In the genomic region with DNA sequence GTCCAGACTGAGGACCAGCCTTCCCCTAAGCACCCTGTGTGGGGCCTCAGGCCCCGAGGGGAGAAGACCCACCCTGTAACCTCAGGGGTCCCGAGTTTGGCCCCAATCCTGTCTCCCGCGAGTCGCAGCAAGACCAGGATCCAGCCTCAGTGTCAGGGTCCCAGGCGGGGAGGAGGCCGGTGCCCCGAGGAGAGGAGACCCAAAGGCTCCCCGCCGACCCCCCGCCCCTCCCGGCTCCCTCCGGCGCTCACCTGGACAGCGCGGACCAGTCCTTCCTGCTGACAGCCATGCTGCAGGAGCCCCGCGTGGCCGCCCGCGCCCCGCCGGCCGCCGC, we compare ENCODE assay signal across 1 cellular context.
TF ChIP-seq lines count a peak whose summit lies in the region.

A gene with protein sequence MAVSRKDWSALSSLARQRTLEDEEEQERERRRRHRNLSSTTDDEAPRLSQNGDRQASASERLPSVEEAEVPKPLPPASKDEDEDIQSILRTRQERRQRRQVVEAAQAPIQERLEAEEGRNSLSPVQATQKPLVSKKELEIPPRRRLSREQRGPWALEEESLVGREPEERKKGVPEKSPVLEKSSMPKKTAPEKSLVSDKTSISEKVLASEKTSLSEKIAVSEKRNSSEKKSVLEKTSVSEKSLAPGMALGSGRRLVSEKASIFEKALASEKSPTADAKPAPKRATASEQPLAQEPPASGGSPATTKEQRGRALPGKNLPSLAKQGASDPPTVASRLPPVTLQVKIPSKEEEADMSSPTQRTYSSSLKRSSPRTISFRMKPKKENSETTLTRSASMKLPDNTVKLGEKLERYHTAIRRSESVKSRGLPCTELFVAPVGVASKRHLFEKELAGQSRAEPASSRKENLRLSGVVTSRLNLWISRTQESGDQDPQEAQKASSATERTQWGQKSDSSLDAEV (minus strand): TSS at position 307 of the 334 bp plus-strand sequence. CDS start 18 bp downstream, at position 289.

TF ChIP-seq in HepG2, 621 proteins besides CTCF, POLR2A, EP300 and RAD21 (continued from another document):
- TF ChIP-seq, protein P1, sequence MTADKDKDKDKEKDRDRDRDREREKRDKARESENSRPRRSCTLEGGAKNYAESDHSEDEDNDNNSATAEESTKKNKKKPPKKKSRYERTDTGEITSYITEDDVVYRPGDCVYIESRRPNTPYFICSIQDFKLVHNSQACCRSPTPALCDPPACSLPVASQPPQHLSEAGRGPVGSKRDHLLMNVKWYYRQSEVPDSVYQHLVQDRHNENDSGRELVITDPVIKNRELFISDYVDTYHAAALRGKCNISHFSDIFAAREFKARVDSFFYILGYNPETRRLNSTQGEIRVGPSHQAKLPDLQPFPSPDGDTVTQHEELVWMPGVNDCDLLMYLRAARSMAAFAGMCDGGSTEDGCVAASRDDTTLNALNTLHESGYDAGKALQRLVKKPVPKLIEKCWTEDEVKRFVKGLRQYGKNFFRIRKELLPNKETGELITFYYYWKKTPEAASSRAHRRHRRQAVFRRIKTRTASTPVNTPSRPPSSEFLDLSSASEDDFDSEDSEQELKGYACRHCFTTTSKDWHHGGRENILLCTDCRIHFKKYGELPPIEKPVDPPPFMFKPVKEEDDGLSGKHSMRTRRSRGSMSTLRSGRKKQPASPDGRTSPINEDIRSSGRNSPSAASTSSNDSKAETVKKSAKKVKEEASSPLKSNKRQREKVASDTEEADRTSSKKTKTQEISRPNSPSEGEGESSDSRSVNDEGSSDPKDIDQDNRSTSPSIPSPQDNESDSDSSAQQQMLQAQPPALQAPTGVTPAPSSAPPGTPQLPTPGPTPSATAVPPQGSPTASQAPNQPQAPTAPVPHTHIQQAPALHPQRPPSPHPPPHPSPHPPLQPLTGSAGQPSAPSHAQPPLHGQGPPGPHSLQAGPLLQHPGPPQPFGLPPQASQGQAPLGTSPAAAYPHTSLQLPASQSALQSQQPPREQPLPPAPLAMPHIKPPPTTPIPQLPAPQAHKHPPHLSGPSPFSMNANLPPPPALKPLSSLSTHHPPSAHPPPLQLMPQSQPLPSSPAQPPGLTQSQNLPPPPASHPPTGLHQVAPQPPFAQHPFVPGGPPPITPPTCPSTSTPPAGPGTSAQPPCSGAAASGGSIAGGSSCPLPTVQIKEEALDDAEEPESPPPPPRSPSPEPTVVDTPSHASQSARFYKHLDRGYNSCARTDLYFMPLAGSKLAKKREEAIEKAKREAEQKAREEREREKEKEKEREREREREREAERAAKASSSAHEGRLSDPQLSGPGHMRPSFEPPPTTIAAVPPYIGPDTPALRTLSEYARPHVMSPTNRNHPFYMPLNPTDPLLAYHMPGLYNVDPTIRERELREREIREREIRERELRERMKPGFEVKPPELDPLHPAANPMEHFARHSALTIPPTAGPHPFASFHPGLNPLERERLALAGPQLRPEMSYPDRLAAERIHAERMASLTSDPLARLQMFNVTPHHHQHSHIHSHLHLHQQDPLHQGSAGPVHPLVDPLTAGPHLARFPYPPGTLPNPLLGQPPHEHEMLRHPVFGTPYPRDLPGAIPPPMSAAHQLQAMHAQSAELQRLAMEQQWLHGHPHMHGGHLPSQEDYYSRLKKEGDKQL (CRISPR knock-in tag; IDR thresholded peaks at IDR 0.05; ENCODE audit: low read depth) = no peak
- TF ChIP-seq MED13 (CRISPR knock-in tag; IDR thresholded peaks at IDR 0.05) (0 out of 2 replicates have a peak, but pooled peaks have one; percentile 6), NFIB (CRISPR knock-in tag; IDR thresholded peaks at IDR 0.05; ENCODE audit: borderline replicate concordance) (no peak), ZNF816 (CRISPR knock-in tag; IDR thresholded peaks at IDR 0.05; ENCODE audit: borderline replicate concordance) (no peak), MAFF (IDR thresholded peaks at IDR 0.05; ENCODE audit: low read depth, low read length) (no peak), ZNF335 (CRISPR knock-in tag; IDR thresholded peaks at IDR 0.05) (no peak), ZC3H4 (CRISPR knock-in tag; IDR thresholded peaks at IDR 0.05; ENCODE audit: borderline replicate concordance) (no peak), LCORL (IDR thresholded peaks at IDR 0.05) (no peak), LCORL (CRISPR knock-in tag; IDR thresholded peaks at IDR 0.05) (no peak; the same call in 1 of the 2 replicates), MXI1 (IDR thresholded peaks at IDR 0.05; ENCODE audit: borderline replicate concordance, low read depth, low read length) (no peak), HMGA1 (CRISPR knock-in tag; conservative IDR thresholded peaks at IDR 0.05) (no peak), ZMYM3 (CRISPR knock-in tag; IDR thresholded peaks at IDR 0.05) (no peak), SETDB1 (CRISPR knock-in tag; IDR thresholded peaks at IDR 0.05; ENCODE audit: borderline replicate concordance) (0 out of 2 replicates have a peak, but pooled peaks have one; percentile 16), SOX6 (IDR thresholded peaks at IDR 0.05) (no peak), SOX6 (CRISPR knock-in tag; IDR thresholded peaks at IDR 0.05) (no peak), KLF12 (CRISPR knock-in tag; IDR thresholded peaks at IDR 0.05; ENCODE audit: borderline replicate concordance) (peak; percentile 4; the same call in 1 of the 2 replicates), ZNF766 (CRISPR knock-in tag; IDR thresholded peaks at IDR 0.05; ENCODE audit: borderline replicate concordance) (peak; percentile 2; the same call in 1 of the 2 replicates), JARID2 (CRISPR knock-in tag; IDR thresholded peaks at IDR 0.05; ENCODE audit: insufficient replicate concordance) (no peak), ZNF883 (CRISPR knock-in tag; IDR thresholded peaks at IDR 0.05; ENCODE audit: not compliant biosample characterization) (peak; percentile 2), THAP11 (CRISPR knock-in tag; IDR thresholded peaks at IDR 0.05) (no peak), AGO1 (IDR thresholded peaks at IDR 0.05; ENCODE audit: low read depth, low read length, poor library complexity, severe bottlenecking) (no peak), ZNF781 (CRISPR knock-in tag; IDR thresholded peaks at IDR 0.05; ENCODE audit: borderline replicate concordance, not compliant biosample characterization) (no peak), ELF4 (CRISPR knock-in tag; IDR thresholded peaks at IDR 0.05; ENCODE audit: borderline replicate concordance) (no peak), TBX2 (CRISPR knock-in tag; IDR thresholded peaks at IDR 0.05; ENCODE audit: borderline replicate concordance) (no peak), DNMT1 (CRISPR knock-in tag; IDR thresholded peaks at IDR 0.05) (no peak), HDAC1 (CRISPR knock-in tag; IDR thresholded peaks at IDR 0.05) (no peak; the same call in 1 of the 2 replicates), ZNF589 (CRISPR knock-in tag; conservative IDR thresholded peaks at IDR 0.05) (no peak), TCF12 (IDR thresholded peaks at IDR 0.05) (no peak), TCF12 (CRISPR knock-in tag; IDR thresholded peaks at IDR 0.05) (no peak), ZBTB8A (CRISPR knock-in tag; IDR thresholded peaks at IDR 0.05; ENCODE audit: borderline replicate concordance, low read depth) (no peak), SRF (IDR thresholded peaks at IDR 0.05; ENCODE audit: low read depth, low read length) (no peak), MXD4 (CRISPR knock-in tag; IDR thresholded peaks at IDR 0.05) (peak; percentile 73; the same call in 1 of the 2 replicates), ZNF615 (CRISPR knock-in tag; IDR thresholded peaks at IDR 0.05; ENCODE audit: borderline replicate concordance) (no peak), ARNTL (CRISPR knock-in tag; IDR thresholded peaks at IDR 0.05) (no peak)
- TF ChIP-seq, protein P2, sequence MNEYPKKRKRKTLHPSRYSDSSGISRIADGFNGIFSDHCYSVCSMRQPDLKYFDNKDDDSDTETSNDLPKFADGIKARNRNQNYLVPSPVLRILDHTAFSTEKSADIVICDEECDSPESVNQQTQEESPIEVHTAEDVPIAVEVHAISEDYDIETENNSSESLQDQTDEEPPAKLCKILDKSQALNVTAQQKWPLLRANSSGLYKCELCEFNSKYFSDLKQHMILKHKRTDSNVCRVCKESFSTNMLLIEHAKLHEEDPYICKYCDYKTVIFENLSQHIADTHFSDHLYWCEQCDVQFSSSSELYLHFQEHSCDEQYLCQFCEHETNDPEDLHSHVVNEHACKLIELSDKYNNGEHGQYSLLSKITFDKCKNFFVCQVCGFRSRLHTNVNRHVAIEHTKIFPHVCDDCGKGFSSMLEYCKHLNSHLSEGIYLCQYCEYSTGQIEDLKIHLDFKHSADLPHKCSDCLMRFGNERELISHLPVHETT (CRISPR knock-in tag; conservative IDR thresholded peaks at IDR 0.05) = no peak
- TF ChIP-seq, protein P3, sequence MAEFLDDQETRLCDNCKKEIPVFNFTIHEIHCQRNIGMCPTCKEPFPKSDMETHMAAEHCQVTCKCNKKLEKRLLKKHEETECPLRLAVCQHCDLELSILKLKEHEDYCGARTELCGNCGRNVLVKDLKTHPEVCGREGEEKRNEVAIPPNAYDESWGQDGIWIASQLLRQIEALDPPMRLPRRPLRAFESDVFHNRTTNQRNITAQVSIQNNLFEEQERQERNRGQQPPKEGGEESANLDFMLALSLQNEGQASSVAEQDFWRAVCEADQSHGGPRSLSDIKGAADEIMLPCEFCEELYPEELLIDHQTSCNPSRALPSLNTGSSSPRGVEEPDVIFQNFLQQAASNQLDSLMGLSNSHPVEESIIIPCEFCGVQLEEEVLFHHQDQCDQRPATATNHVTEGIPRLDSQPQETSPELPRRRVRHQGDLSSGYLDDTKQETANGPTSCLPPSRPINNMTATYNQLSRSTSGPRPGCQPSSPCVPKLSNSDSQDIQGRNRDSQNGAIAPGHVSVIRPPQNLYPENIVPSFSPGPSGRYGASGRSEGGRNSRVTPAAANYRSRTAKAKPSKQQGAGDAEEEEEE (CRISPR knock-in tag; IDR thresholded peaks at IDR 0.05; ENCODE audit: borderline replicate concordance) = no peak
- TF ChIP-seq, protein P4, sequence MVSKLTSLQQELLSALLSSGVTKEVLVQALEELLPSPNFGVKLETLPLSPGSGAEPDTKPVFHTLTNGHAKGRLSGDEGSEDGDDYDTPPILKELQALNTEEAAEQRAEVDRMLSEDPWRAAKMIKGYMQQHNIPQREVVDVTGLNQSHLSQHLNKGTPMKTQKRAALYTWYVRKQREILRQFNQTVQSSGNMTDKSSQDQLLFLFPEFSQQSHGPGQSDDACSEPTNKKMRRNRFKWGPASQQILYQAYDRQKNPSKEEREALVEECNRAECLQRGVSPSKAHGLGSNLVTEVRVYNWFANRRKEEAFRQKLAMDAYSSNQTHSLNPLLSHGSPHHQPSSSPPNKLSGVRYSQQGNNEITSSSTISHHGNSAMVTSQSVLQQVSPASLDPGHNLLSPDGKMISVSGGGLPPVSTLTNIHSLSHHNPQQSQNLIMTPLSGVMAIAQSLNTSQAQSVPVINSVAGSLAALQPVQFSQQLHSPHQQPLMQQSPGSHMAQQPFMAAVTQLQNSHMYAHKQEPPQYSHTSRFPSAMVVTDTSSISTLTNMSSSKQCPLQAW (CRISPR knock-in tag; IDR thresholded peaks at IDR 0.05) = 0 out of 2 replicates have a peak, but pooled peaks have one; percentile 38
- TF ChIP-seq, protein P5, sequence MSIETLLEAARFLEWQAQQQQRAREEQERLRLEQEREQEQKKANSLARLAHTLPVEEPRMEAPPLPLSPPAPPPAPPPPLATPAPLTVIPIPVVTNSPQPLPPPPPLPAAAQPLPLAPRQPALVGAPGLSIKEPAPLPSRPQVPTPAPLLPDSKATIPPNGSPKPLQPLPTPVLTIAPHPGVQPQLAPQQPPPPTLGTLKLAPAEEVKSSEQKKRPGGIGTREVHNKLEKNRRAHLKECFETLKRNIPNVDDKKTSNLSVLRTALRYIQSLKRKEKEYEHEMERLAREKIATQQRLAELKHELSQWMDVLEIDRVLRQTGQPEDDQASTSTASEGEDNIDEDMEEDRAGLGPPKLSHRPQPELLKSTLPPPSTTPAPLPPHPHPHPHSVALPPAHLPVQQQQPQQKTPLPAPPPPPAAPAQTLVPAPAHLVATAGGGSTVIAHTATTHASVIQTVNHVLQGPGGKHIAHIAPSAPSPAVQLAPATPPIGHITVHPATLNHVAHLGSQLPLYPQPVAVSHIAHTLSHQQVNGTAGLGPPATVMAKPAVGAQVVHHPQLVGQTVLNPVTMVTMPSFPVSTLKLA (IDR thresholded peaks at IDR 0.05) = no peak
- TF ChIP-seq, protein P6, sequence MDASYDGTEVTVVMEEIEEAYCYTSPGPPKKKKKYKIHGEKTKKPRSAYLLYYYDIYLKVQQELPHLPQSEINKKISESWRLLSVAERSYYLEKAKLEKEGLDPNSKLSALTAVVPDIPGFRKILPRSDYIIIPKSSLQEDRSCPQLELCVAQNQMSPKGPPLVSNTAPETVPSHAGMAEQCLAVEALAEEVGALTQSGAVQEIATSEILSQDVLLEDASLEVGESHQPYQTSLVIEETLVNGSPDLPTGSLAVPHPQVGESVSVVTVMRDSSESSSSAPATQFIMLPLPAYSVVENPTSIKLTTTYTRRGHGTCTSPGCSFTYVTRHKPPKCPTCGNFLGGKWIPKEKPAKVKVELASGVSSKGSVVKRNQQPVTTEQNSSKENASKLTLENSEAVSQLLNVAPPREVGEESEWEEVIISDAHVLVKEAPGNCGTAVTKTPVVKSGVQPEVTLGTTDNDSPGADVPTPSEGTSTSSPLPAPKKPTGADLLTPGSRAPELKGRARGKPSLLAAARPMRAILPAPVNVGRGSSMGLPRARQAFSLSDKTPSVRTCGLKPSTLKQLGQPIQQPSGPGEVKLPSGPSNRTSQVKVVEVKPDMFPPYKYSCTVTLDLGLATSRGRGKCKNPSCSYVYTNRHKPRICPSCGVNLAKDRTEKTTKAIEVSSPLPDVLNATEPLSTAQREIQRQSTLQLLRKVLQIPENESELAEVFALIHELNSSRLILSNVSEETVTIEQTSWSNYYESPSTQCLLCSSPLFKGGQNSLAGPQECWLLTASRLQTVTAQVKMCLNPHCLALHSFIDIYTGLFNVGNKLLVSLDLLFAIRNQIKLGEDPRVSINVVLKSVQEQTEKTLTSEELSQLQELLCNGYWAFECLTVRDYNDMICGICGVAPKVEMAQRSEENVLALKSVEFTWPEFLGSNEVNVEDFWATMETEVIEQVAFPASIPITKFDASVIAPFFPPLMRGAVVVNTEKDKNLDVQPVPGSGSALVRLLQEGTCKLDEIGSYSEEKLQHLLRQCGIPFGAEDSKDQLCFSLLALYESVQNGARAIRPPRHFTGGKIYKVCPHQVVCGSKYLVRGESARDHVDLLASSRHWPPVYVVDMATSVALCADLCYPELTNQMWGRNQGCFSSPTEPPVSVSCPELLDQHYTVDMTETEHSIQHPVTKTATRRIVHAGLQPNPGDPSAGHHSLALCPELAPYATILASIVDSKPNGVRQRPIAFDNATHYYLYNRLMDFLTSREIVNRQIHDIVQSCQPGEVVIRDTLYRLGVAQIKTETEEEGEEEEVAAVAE (CRISPR knock-in tag; IDR thresholded peaks at IDR 0.05; ENCODE audit: borderline replicate concordance) = no peak
- TF ChIP-seq, protein P7, sequence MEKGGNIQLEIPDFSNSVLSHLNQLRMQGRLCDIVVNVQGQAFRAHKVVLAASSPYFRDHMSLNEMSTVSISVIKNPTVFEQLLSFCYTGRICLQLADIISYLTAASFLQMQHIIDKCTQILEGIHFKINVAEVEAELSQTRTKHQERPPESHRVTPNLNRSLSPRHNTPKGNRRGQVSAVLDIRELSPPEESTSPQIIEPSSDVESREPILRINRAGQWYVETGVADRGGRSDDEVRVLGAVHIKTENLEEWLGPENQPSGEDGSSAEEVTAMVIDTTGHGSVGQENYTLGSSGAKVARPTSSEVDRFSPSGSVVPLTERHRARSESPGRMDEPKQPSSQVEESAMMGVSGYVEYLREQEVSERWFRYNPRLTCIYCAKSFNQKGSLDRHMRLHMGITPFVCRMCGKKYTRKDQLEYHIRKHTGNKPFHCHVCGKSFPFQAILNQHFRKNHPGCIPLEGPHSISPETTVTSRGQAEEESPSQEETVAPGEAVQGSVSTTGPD (CRISPR knock-in tag; IDR thresholded peaks at IDR 0.05) = no peak
TF ChIP-seq in HepG2: peak in this region for 8.
